Comparison of ENCODE assay signal across 1 cellular context in the genomic region with DNA sequence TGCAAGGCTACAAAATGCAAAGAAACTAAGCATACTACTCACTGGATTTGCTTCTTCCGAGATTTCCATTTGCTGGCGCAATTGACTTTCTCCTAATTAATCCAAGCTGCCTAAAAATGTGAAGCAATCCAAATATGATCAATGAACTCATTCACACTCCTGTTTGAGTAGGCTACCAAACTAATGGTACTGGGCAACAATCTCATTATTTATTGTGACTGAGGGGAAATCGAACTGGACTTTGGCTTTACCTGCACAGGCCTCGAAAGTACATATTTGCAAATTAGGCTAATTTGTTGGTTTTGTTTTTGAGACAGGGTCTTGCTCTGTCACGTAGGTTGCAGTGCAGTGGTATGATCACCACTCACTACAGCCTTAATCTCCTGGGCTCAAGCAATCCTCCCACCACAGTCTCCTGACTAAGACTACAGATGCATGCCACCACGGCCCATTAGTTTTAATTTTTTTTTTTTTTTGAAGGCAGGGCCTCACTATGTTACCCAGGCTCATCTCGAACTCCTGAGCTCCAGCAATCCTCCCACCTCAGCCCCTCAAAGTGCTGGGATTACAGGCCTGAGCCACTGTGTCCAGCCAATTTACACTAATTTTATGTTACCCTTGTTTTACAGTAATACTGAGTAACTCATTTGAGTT.
TF ChIP-seq lines count a peak whose summit lies in the region.

No MANE protein-coding gene starts in this region.

TF ChIP-seq in liver, 16 proteins besides CTCF, POLR2A, EP300 and RAD21 (continued from another document):
- TF ChIP-seq NR2F2 (IDR thresholded peaks at IDR 0.05) = no peak
- TF ChIP-seq, protein P1, sequence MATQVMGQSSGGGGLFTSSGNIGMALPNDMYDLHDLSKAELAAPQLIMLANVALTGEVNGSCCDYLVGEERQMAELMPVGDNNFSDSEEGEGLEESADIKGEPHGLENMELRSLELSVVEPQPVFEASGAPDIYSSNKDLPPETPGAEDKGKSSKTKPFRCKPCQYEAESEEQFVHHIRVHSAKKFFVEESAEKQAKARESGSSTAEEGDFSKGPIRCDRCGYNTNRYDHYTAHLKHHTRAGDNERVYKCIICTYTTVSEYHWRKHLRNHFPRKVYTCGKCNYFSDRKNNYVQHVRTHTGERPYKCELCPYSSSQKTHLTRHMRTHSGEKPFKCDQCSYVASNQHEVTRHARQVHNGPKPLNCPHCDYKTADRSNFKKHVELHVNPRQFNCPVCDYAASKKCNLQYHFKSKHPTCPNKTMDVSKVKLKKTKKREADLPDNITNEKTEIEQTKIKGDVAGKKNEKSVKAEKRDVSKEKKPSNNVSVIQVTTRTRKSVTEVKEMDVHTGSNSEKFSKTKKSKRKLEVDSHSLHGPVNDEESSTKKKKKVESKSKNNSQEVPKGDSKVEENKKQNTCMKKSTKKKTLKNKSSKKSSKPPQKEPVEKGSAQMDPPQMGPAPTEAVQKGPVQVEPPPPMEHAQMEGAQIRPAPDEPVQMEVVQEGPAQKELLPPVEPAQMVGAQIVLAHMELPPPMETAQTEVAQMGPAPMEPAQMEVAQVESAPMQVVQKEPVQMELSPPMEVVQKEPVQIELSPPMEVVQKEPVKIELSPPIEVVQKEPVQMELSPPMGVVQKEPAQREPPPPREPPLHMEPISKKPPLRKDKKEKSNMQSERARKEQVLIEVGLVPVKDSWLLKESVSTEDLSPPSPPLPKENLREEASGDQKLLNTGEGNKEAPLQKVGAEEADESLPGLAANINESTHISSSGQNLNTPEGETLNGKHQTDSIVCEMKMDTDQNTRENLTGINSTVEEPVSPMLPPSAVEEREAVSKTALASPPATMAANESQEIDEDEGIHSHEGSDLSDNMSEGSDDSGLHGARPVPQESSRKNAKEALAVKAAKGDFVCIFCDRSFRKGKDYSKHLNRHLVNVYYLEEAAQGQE (IDR thresholded peaks at IDR 0.05) = peak; percentile 24
- TF ChIP-seq MAX (IDR thresholded peaks at IDR 0.05) = peak; percentile 39
- TF ChIP-seq JUND (IDR thresholded peaks at IDR 0.05) = peak; percentile 24 to 32
- TF ChIP-seq EGR1 (IDR thresholded peaks at IDR 0.05; ENCODE audit: low read depth in 2 of 2) = no peak
- TF ChIP-seq, protein P2, sequence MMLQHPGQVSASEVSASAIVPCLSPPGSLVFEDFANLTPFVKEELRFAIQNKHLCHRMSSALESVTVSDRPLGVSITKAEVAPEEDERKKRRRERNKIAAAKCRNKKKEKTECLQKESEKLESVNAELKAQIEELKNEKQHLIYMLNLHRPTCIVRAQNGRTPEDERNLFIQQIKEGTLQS (IDR thresholded peaks at IDR 0.05) = no peak
- peak in 1 of 2 donors; percentile 50 for TF ChIP-seq GABPA (IDR thresholded peaks at IDR 0.05 in 1 of 2, conservative IDR thresholded peaks at IDR 0.05 in 1 of 2)
- TF ChIP-seq RXRA (IDR thresholded peaks at IDR 0.05) = peak; percentile 37 to 64
- TF ChIP-seq TAF1 (conservative IDR thresholded peaks at IDR 0.05) = no peak
- TF ChIP-seq HNF4G (IDR thresholded peaks at IDR 0.05) = peak; percentile 60
- no peak for TF ChIP-seq FOXA1 (IDR thresholded peaks at IDR 0.05)
- TF ChIP-seq ZBTB33 (IDR thresholded peaks at IDR 0.05) = no peak
TF ChIP-seq in liver: peak in this region for 9.
